Comparison of ENCODE assay signal across 22 cellular contexts in genomic region chr10:76743169-76743568, GRCh38.
DNase-seq lines count a peak whose midpoint lies in the region; ATAC-seq, FAIRE-seq and TF ChIP-seq lines count a peak whose summit lies in the region.
"Had no signal": no experiment of that assay in that cellular context is flagged by ENCODE, and none has a peak within 500 bp of the region (broad histone marks: within the 10 kb centered on the region; RNA-seq: fewer than 3 reads in every experiment).

No MANE protein-coding gene starts in this region.

- H3K36me3 ChIP-seq in suprapubic skin = no peaks in the 10 kb centered on the region
- H3K36me3 ChIP-seq in CD8-positive, alpha-beta memory T cell (ENCODE audit: insufficient read depth, low read length) = no peaks in the 10 kb centered on the region
- H3K36me3 ChIP-seq: BLaER1 had no signal

- ATAC-seq in Right ventricle myocardium superior (ENCODE audit: poor library complexity) (peak; percentile 45), GM18520 (IDR thresholded peaks at IDR 0.05; ENCODE audit: unreplicated experiment) (no peak)
- ATAC-seq: A549, HepG2 had no signal

- peaks cover 0 to 4% (median 0%) of the 10 kb centered on the region in 5 donors for H3K9me3 Mint-ChIP-seq in CD8-positive, alpha-beta memory T cell
- H3K9me3 Mint-ChIP-seq: H9, IgD-negative memory B cell had no signal

- no peak for TF ChIP-seq CTCF in suprapubic skin (IDR thresholded peaks at IDR 0.05)
- no peak for TF ChIP-seq CTCF in D721Med (IDR thresholded peaks at IDR 0.05; ENCODE audit: insufficient read depth, missing control alignments)

- no peaks in the 10 kb centered on the region for H3K4me1 Mint-ChIP-seq in CD8-positive, alpha-beta memory T cell
- H3K4me1 Mint-ChIP-seq: CD14-positive monocyte; CD4-positive, alpha-beta memory T cell; IgD-negative memory B cell had no signal

- H3K27ac ChIP-seq in suprapubic skin = peak overlapping the region; percentile 4
- no peak overlapping the region for H3K27ac ChIP-seq in CD8-positive, alpha-beta memory T cell (ENCODE audit: low read depth, low read length)
- H3K27ac ChIP-seq: 22Rv1, A549, BLaER1 had no signal

- POLR2A ChIA-PET in CD8-positive, alpha-beta memory T cell (lab: Charles Lee) = no interaction called here

- CTCF ChIA-PET in CD8-positive, alpha-beta memory T cell (lab: Charles Lee) = no interaction called here

- intact Hi-C loops in Right ventricle myocardium superior (cut with DNase I) (no loop called here), cardiac septum (cut with DNase I) (no loop called here)

- WGBS in suprapubic skin = 44% methylated on average over 3 of the region's 3 CpGs

- no peaks in the 10 kb centered on the region for H3K36me3 Mint-ChIP-seq in CD8-positive, alpha-beta memory T cell
- H3K36me3 Mint-ChIP-seq: CD14-positive monocyte; CD4-positive, alpha-beta memory T cell; IgD-negative memory B cell had no signal

- no peak for TF ChIP-seq EP300 in suprapubic skin (IDR thresholded peaks at IDR 0.05)

- H3K27me3 ChIP-seq in suprapubic skin = no peaks in the 10 kb centered on the region
- no peaks in the 10 kb centered on the region for H3K27me3 ChIP-seq in CD8-positive, alpha-beta memory T cell (ENCODE audit: insufficient read depth, low read length, poor library complexity, severe bottlenecking)
- H3K27me3 ChIP-seq: BLaER1 had no signal

- DNase-seq in Right ventricle myocardium superior (no peak), cardiac septum (ENCODE audit: low spot score) (no peak), fibroblast of gingiva (ENCODE audit: low read depth) (peak; percentile 39), suprapubic skin (ENCODE audit: low spot score in 2 of 2) (no peak), D721Med (ENCODE audit: insufficient read length, low spot score) (no peak)
- no peak for DNase-seq in CD8-positive, alpha-beta memory T cell
- DNase-seq: Calu3; CD4-positive, alpha-beta memory T cell; DMS 273 treated with DMSO at 0.1 percent for 48 hours; DMS53; DND-41; EL; H9 had no signal

- FAIRE-seq in D721Med (lab: Jason Lieb, UNC) = no peak
- FAIRE-seq: A549, GM12891, H1, HepG2 had no signal

- no peak overlapping the region for H3K4me3 Mint-ChIP-seq in CD8-positive, alpha-beta memory T cell
- H3K4me3 Mint-ChIP-seq: CD14-positive monocyte; CD4-positive, alpha-beta memory T cell; H9; IgD-negative memory B cell had no signal

- no peak overlapping the region for H3K27ac Mint-ChIP-seq in CD8-positive, alpha-beta memory T cell
- H3K27ac Mint-ChIP-seq: CD14-positive monocyte; CD4-positive, alpha-beta memory T cell; H9; IgD-negative memory B cell had no signal

- no peaks in the 10 kb centered on the region for H3K4me1 ChIP-seq in suprapubic skin
- no peaks in the 10 kb centered on the region for H3K4me1 ChIP-seq in CD8-positive, alpha-beta memory T cell (ENCODE audit: insufficient read depth, low read length)
- H3K4me1 ChIP-seq: A549, BLaER1 had no signal

- H3K4me3 ChIP-seq in suprapubic skin = no peak overlapping the region
- no peak overlapping the region for H3K4me3 ChIP-seq in CD8-positive, alpha-beta memory T cell (ENCODE audit: low read length)
- H3K4me3 ChIP-seq: A549, BLaER1 had no signal

- no peak for TF ChIP-seq POLR2A in suprapubic skin (IDR thresholded peaks at IDR 0.05)

- no peaks in the 10 kb centered on the region for H3K9me3 ChIP-seq in suprapubic skin
- no peaks in the 10 kb centered on the region for H3K9me3 ChIP-seq in CD8-positive, alpha-beta memory T cell (ENCODE audit: low read length)
- H3K9me3 ChIP-seq: A549, BLaER1 had no signal

- H3K27me3 Mint-ChIP-seq in CD8-positive, alpha-beta memory T cell = no peaks in the 10 kb centered on the region
- H3K27me3 Mint-ChIP-seq: CD4-positive, alpha-beta memory T cell; IgD-negative memory B cell had no signal
